14 cellular contexts compared by ENCODE assay signal in the genomic region with DNA sequence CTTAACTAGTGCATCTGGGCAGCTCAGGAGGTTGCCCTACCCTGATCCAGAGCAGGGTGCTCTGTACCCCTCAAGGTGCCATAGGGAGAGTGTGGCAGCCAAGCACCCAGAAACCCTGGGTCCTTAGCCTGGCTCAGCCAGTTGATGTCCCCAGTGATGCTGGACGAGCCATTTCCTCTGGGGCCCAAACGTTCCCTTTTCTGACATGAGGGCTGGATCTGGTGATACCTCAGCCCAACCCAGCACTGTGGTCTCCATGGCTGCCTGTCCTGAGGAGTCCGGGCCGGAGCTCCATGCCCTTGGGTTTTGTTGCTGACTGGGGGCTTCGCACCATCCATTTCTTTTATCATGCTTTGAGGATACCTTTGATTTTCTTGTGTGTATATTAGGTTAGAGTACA.
DNase-seq lines count a peak whose midpoint lies in the region; ATAC-seq and TF ChIP-seq lines count a peak whose summit lies in the region.
"Had no signal": no experiment of that assay in that cellular context is flagged by ENCODE, and none has a peak within 500 bp of the region (broad histone marks: within the 10 kb centered on the region; RNA-seq: fewer than 3 reads in every experiment).

No MANE protein-coding gene starts in this region.

- H3K36me3 ChIP-seq in esophagus muscularis mucosa (no peaks in the 10 kb centered on the region), heart right ventricle (no peaks in the 10 kb centered on the region)
- H3K36me3 ChIP-seq: BE2C had no signal

- peaks cover 0 to 2% (median 0%) of the 10 kb centered on the region in 7 donors for H3K9me3 Mint-ChIP-seq in CD14-positive monocyte

- H3K4me1 Mint-ChIP-seq in CD14-positive monocyte: peaks cover 96% of the 10 kb centered on the region

- peaks cover 0 to 3% (median 0%) of the 10 kb centered on the region in 4 donors for H3K9me3 ChIP-seq in esophagus muscularis mucosa
- H3K9me3 ChIP-seq in heart right ventricle: peaks cover 0 to 4% (median 2%) of the 10 kb centered on the region in 11 donors
- H3K9me3 ChIP-seq: BE2C had no signal

- H3K4me3 ChIP-seq in esophagus muscularis mucosa: no peak overlapping the region
- H3K4me3 ChIP-seq in heart right ventricle: no peak overlapping the region
- H3K4me3 ChIP-seq: GM23248 had no signal

- TF ChIP-seq CTCF in CD14-positive monocyte (IDR thresholded peaks at IDR 0.05) (no peak), esophagus muscularis mucosa (IDR thresholded peaks at IDR 0.05) (no peak), heart right ventricle (IDR thresholded peaks at IDR 0.05) (no peak)

- DNase-seq in activated effector memory CD4-positive, alpha-beta T cell treated with anti-CD3 and anti-CD28 coated beads, Interleukin-2, amount 50 U/mL, for 16 hours: peak; percentile 59
- no peak for DNase-seq in activated effector memory CD4-positive, alpha-beta T cell treated with Interleukin-2 at 50 U/mL for 16 hours
- no peak for DNase-seq in CD14-positive monocyte (ENCODE audit: low spot score)
- DNase-seq in esophagus muscularis mucosa (ENCODE audit: extremely low spot score): peak; percentile 75
- DNase-seq in heart right ventricle: no peak
- no peak for DNase-seq in stimulated activated CD4-positive, alpha-beta T cell treated with anti-CD3 and anti-CD28 coated beads, Interleukin-15, amount 100 ng/mL, for 24 hours
- DNase-seq: BE2C; Calu3; CD4-positive, alpha-beta T cell; DMS 273 treated with DMSO at 0.1 percent for 48 hours; GM23248; IMR-90 had no signal

- peaks cover 0 to 7% (median 0%) of the 10 kb centered on the region in 4 donors for H3K27me3 ChIP-seq in esophagus muscularis mucosa
- H3K27me3 ChIP-seq in heart right ventricle: peaks cover 0 to 35% (median 7%) of the 10 kb centered on the region in 7 donors

- TF ChIP-seq EP300 in esophagus muscularis mucosa (IDR thresholded peaks at IDR 0.05): no peak

- no peaks in the 10 kb centered on the region for H3K4me1 ChIP-seq in esophagus muscularis mucosa
- peaks cover 0 to 59% (median 0%) of the 10 kb centered on the region in 9 donors for H3K4me1 ChIP-seq in heart right ventricle
- H3K4me1 ChIP-seq: BE2C had no signal

- no peaks in the 10 kb centered on the region for H3K36me3 Mint-ChIP-seq in CD14-positive monocyte

- H3K4me3 Mint-ChIP-seq in CD14-positive monocyte: no peak overlapping the region
- H3K4me3 Mint-ChIP-seq: CD4-positive, alpha-beta T cell had no signal

- WGBS in esophagus muscularis mucosa: 86% methylated on average over 4 of the region's 5 CpGs
- WGBS in heart right ventricle, 2 donors: 83 to 87% methylated on average over 5 of the region's 5 CpGs

- H3K27me3 Mint-ChIP-seq in CD14-positive monocyte (ENCODE audit: low read depth in 3 of 3): peaks cover 0 to 4% (median 2%) of the 10 kb centered on the region in 3 donors
- H3K27me3 Mint-ChIP-seq: CD4-positive, alpha-beta T cell had no signal

- no peak for ATAC-seq in HG03159 (IDR thresholded peaks at IDR 0.05; ENCODE audit: unreplicated experiment)
- ATAC-seq in heart right ventricle: no peak
- ATAC-seq: HCT116 had no signal

- H3K27ac ChIP-seq in esophagus muscularis mucosa (replicated peaks in 1 of 4) (no peak overlapping the region), heart right ventricle (peak overlapping the region in 1 of 10 donors; percentile 84)
- H3K27ac ChIP-seq: GM23248 had no signal

- H3K27ac Mint-ChIP-seq in CD14-positive monocyte: peak overlapping the region in 5 of 7 donors; percentile 66 to 85 (median 79)
- H3K27ac Mint-ChIP-seq: CD4-positive, alpha-beta T cell had no signal

- intact Hi-C loops in CD14-positive monocyte (cut with micrococcal nuclease): loop anchor here (5.0 to 10.0 kb wide), 2 partner anchors 48 to 141 kb away; no protein-coding TSS in a partner anchor
- intact Hi-C loops in esophagus muscularis mucosa (cut with DNase I): no loop called here
- intact Hi-C loops in heart right ventricle (cut with DNase I): no loop called here

- no peak for TF ChIP-seq POLR2A in esophagus muscularis mucosa (IDR thresholded peaks at IDR 0.05; ENCODE audit: low read depth)

Comparison
In these comparisons a context has a peak if more than half of its experiments do, and no peak if none do; other contexts are left out.
1. DNase-seq: peak in activated effector memory CD4-positive, alpha-beta T cell treated with anti-CD3 and anti-CD28 coated beads, Interleukin-2, amount 50 U/mL, for 16 hours (single experiment) and esophagus muscularis mucosa (single experiment); none in activated effector memory CD4-positive, alpha-beta T cell treated with Interleukin-2 at 50 U/mL for 16 hours (single experiment), CD14-positive monocyte (single experiment), heart right ventricle (0 of 2) and stimulated activated CD4-positive, alpha-beta T cell treated with anti-CD3 and anti-CD28 coated beads, Interleukin-15, amount 100 ng/mL, for 24 hours (single experiment).
2. intact Hi-C loops: an anchor here in CD14-positive monocyte (5.0 to 10.0 kb wide); none called in esophagus muscularis mucosa and heart right ventricle.